ENCODE assay signal across 1 cellular context in genomic region chr12:27869567-27869966, GRCh38.
TF ChIP-seq lines count a peak whose summit lies in the region.

No MANE protein-coding gene starts in this region.

TF ChIP-seq in H1, 55 proteins besides CTCF, POLR2A, EP300 and RAD21 (continued from another document):
- TF ChIP-seq ATF2 (IDR thresholded peaks at IDR 0.05; ENCODE audit: low read length) (no peak), SRF (IDR thresholded peaks at IDR 0.05; ENCODE audit: low read depth, low read length) (no peak), BCL11A (IDR thresholded peaks at IDR 0.05; ENCODE audit: low read depth in 2 of 2, low read length in 2 of 2) (no peak), HDAC6 (IDR thresholded peaks at IDR 0.05; ENCODE audit: low read depth, low read length) (no peak), E2F6 (IDR thresholded peaks at IDR 0.05) (no peak), CHD2 (IDR thresholded peaks at IDR 0.05; ENCODE audit: low read length) (no peak), RXRA (IDR thresholded peaks at IDR 0.05; ENCODE audit: insufficient read depth, low read depth, low read length) (no peak), TAF1 (IDR thresholded peaks at IDR 0.05; ENCODE audit: low read depth, low read length) (no peak), SAP30 (IDR thresholded peaks at IDR 0.05; ENCODE audit: insufficient read depth, insufficient replicate concordance, low read length) (no peak), EGR1 (IDR thresholded peaks at IDR 0.05; ENCODE audit: borderline replicate concordance, low read depth, low read length) (no peak), GTF2F1 (IDR thresholded peaks at IDR 0.05; ENCODE audit: borderline replicate concordance, low read depth, low read length) (no peak), RFX5 (IDR thresholded peaks at IDR 0.05; ENCODE audit: borderline replicate concordance, low read depth, low read length) (no peak), TCF12 (IDR thresholded peaks at IDR 0.05; ENCODE audit: low read depth, low read length) (no peak)
